28 cellular contexts compared by ENCODE assay signal in genomic region chr7:121169469-121169868, GRCh38.
"Had no signal": no experiment of that assay in that cellular context is flagged by ENCODE, and none has a peak within 500 bp of the region (broad histone marks: within the 10 kb centered on the region; RNA-seq: fewer than 3 reads in every experiment).

No MANE protein-coding gene starts in this region.

- H3K27ac ChIP-seq: neutrophil, pancreas, prostate gland, right lobe of liver, sigmoid colon, stomach, thoracic aorta, thyroid gland, tibial nerve, upper lobe of left lung, vagina had no signal

- H3K4me1 ChIP-seq: pancreas, prostate gland, stomach, thyroid gland, tibial nerve, upper lobe of left lung had no signal

- H3K27me3 Mint-ChIP-seq: stimulated activated naive B cell treated with anti-CD40 and anti-IgM and Interleukin-4, amounts not matched to agents 10 μg/mL and 1 μg/mL and 100 μg/mL, for 72 hours had no signal

- H3K36me3 Mint-ChIP-seq: naive thymus-derived CD8-positive, alpha-beta T cell; natural killer cell treated with Interleukin-12 subunit alpha and Interleukin-12 subunit beta and Interleukin-15 and Interleukin-18, amount 100 ng/mL, for 72 hours; stimulated activated effector memory CD8-positive, alpha-beta T cell treated with anti-CD3 and anti-CD28 coated beads, Interleukin-12 subunit alpha, Interleukin-12 subunit beta, amount 100 ng/mL, for 72 hours had no signal

- ATAC-seq: naive thymus-derived CD8-positive, alpha-beta T cell; natural killer cell treated with Interleukin-12 subunit alpha and Interleukin-12 subunit beta and Interleukin-15 and Interleukin-18, amount 100 ng/mL, for 72 hours; pancreas; right cardiac atrium; right lobe of liver; stimulated activated effector memory CD8-positive, alpha-beta T cell treated with anti-CD3 and anti-CD28 coated beads, Interleukin-12 subunit alpha, Interleukin-12 subunit beta, amount 100 ng/mL, for 72 hours; stimulated activated naive B cell treated with anti-CD40 and anti-IgM and Interleukin-4, amounts not matched to agents 10 μg/mL and 1 μg/mL and 100 μg/mL, for 72 hours had no signal

- H3K9me3 Mint-ChIP-seq: naive thymus-derived CD8-positive, alpha-beta T cell; natural killer cell treated with Interleukin-12 subunit alpha and Interleukin-12 subunit beta and Interleukin-15 and Interleukin-18, amount 100 ng/mL, for 72 hours; nephron progenitor cell; stimulated activated effector memory CD8-positive, alpha-beta T cell treated with anti-CD3 and anti-CD28 coated beads, Interleukin-12 subunit alpha, Interleukin-12 subunit beta, amount 100 ng/mL, for 72 hours; stimulated activated naive CD8-positive, alpha-beta T cell treated with anti-CD3 and anti-CD28 coated beads, Interleukin-15, Interleukin-2, amounts not matched to agents 100 ng/mL and 50 ng/mL, for 24 hours had no signal

- DNase-seq: naive thymus-derived CD8-positive, alpha-beta T cell; nephron progenitor cell; nucleus accumbens; pancreas; retina; right cardiac atrium; right lobe of liver; sigmoid colon; small intestine; stimulated activated CD4-positive, alpha-beta T cell treated with anti-CD3 and anti-CD28 coated beads, Interleukin-15, amount 100 ng/mL, for 24 hours; stimulated activated CD4-positive, alpha-beta T cell treated with anti-CD3 and anti-CD28 coated beads, Interleukin-2, amount 100 ng/mL, for 24 hours; stimulated activated CD4-positive, alpha-beta T cell treated with anti-CD3 and anti-CD28 coated beads, Interleukin-2, amount 100 ng/mL, for 48 hours; stimulated activated CD4-positive, alpha-beta T cell treated with anti-CD3 and anti-CD28 coated beads, Interleukin-4, amount 100 ng/mL, for 24 hours; stimulated activated naive B cell treated with anti-CD40 and anti-IgM and Interleukin-4, amounts not matched to agents 10 μg/mL and 1 μg/mL and 100 μg/mL, for 72 hours; stimulated activated naive CD4-positive, alpha-beta T cell treated with Interleukin-2 at 50 U/mL for 16 hours; stomach; thyroid gland; trophoblast cell; upper lobe of left lung had no signal

- H3K9me3 ChIP-seq: neutrophil, pancreas, prostate gland, right lobe of liver, sigmoid colon, stomach, thoracic aorta, thyroid gland, tibial nerve, upper lobe of left lung, vagina had no signal

- H3K27ac Mint-ChIP-seq: naive thymus-derived CD8-positive, alpha-beta T cell; natural killer cell treated with Interleukin-12 subunit alpha and Interleukin-12 subunit beta and Interleukin-15 and Interleukin-18, amount 100 ng/mL, for 72 hours; nephron progenitor cell; stimulated activated effector memory CD8-positive, alpha-beta T cell treated with anti-CD3 and anti-CD28 coated beads, Interleukin-12 subunit alpha, Interleukin-12 subunit beta, amount 100 ng/mL, for 72 hours; stimulated activated naive B cell treated with anti-CD40 and anti-IgM and Interleukin-4, amounts not matched to agents 10 μg/mL and 1 μg/mL and 100 μg/mL, for 72 hours; stimulated activated naive CD8-positive, alpha-beta T cell treated with anti-CD3 and anti-CD28 coated beads, Interleukin-15, Interleukin-2, amounts not matched to agents 100 ng/mL and 50 ng/mL, for 24 hours had no signal

- H3K4me1 Mint-ChIP-seq: stimulated activated effector memory CD8-positive, alpha-beta T cell treated with anti-CD3 and anti-CD28 coated beads, Interleukin-12 subunit alpha, Interleukin-12 subunit beta, amount 100 ng/mL, for 72 hours had no signal

- H3K36me3 ChIP-seq: neutrophil, pancreas, prostate gland, right lobe of liver, sigmoid colon, stomach, thyroid gland, tibial nerve, upper lobe of left lung, vagina had no signal

- H3K4me3 ChIP-seq: pancreas, prostate gland, right lobe of liver, sigmoid colon, stomach, thoracic aorta, thyroid gland, tibial nerve, upper lobe of left lung, vagina had no signal

- H3K4me3 Mint-ChIP-seq: naive thymus-derived CD8-positive, alpha-beta T cell; natural killer cell treated with Interleukin-12 subunit alpha and Interleukin-12 subunit beta and Interleukin-15 and Interleukin-18, amount 100 ng/mL, for 72 hours; nephron progenitor cell; neural crest cell; stimulated activated effector memory CD8-positive, alpha-beta T cell treated with anti-CD3 and anti-CD28 coated beads, Interleukin-12 subunit alpha, Interleukin-12 subunit beta, amount 100 ng/mL, for 72 hours; stimulated activated naive B cell treated with anti-CD40 and anti-IgM and Interleukin-4, amounts not matched to agents 10 μg/mL and 1 μg/mL and 100 μg/mL, for 72 hours; stimulated activated naive CD8-positive, alpha-beta T cell treated with anti-CD3 and anti-CD28 coated beads, Interleukin-15, Interleukin-2, amounts not matched to agents 100 ng/mL and 50 ng/mL, for 24 hours had no signal
